20 cellular contexts compared by ENCODE assay signal in genomic region chr13:50537029-50537428, GRCh38.
"Had no signal": no experiment of that assay in that cellular context is flagged by ENCODE, and none has a peak within 500 bp of the region (broad histone marks: within the 10 kb centered on the region; RNA-seq: fewer than 3 reads in every experiment).

No MANE protein-coding gene starts in this region.

- H3K27ac ChIP-seq: KMS-11 had no signal

- H3K9ac ChIP-seq: KMS-11 had no signal

- H3K4me2 ChIP-seq: KMS-11 had no signal

- H3K36me3 ChIP-seq: MG63 had no signal

- H3K27me3 ChIP-seq: MG63 had no signal

- H3K4me3 ChIP-seq: MG63 had no signal

- DNase-seq: activated CD4-positive, alpha-beta memory T cell treated with anti-CD3 and anti-CD28 coated beads for 36 hours; activated CD4-positive, alpha-beta T cell treated with anti-CD3 and anti-CD28 coated beads, Interleukin-2, amount 10 ng/mL, durations not matched to agents 7 days and 5 days; activated CD4-positive, CD25-positive, alpha-beta regulatory T cell treated with anti-CD3 and anti-CD28 coated beads, Interleukin-2, amount 50 U/mL, for 72 hours; activated CD8-positive, alpha-beta memory T cell treated with anti-CD3 and anti-CD28 coated beads for 24 hours; activated gamma-delta T cell; activated naive CD4-positive, alpha-beta T cell treated with anti-CD3 and anti-CD28 coated beads for 36 hours; activated T-cell treated with anti-CD3 and anti-CD28 coated beads, Interleukin-2, amount 50 U/mL, for 4 hours; central memory CD4-positive, alpha-beta T cell; MG63; NCI-H1105 treated with DMSO at 0.1 percent for 48 hours; NCI-H1436 treated with DMSO at 0.1 percent for 48 hours; NCI-H187; NCI-H2081; NCI-H446; NCI-H524; PC-3; SHP77 treated with DMSO at 0.1 percent for 48 hours had no signal

- ATAC-seq: activated T-cell treated with anti-CD3 and anti-CD28 coated beads, Interleukin-2, amount 50 U/mL, for 4 hours; activated T-helper 17 cell treated with anti-CD3 and anti-CD28 coated beads, Interleukin-2, amount 50 U/mL, for 72 hours; WTC11 had no signal
